Comparison of ENCODE assay signal across 9 cellular contexts in the genomic region with DNA sequence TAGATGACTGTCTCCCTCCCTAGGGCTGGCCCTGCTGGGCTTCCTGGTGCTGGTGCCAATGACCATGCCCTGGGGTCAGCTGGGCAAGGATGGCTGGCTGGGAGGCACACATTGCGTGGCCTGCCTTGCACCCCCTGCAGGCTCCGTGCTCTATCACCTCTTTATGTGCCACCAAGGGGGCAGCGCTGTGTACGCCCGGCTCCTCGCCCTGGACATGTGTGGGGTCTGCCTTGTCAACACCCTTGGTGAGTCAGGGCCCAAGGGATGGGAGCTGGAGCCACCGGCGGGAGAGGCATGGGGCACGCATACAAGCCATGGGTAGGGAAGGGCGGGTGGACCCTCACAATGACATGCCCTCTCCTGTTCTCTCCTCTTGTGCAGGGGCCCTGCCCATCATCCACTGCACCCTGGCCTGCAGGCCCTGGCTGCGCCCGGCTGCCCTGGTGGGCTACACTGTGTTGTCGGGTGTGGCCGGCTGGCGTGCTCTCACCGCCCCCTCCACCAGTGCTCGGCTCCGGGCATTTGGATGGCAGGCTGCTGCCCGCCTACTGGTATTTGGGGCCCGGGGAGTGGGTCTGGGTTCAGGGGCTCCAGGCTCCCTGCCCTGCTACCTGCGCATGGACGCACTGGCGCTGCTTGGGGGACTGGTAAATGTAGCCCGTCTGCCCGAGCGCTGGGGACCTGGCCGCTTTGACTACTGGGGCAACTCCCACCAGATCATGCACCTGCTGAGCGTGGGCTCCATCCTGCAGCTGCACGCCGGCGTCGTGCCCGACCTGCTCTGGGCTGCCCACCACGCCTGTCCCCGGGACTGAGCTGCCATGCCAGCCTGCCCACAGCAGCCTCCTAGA. TPM values are rescaled to one million over a fixed set of nuclear protein-coding genes. Genes with fewer than 3 reads are reported as not detected.
DNase-seq lines count a peak whose midpoint lies in the region; ATAC-seq and TF ChIP-seq lines count a peak whose summit lies in the region.
"Had no signal": no experiment of that assay in that cellular context is flagged by ENCODE, and none has a peak within 500 bp of the region (broad histone marks: within the 10 kb centered on the region; RNA-seq: fewer than 3 reads in every experiment).

No MANE protein-coding gene starts in this region.

- H3K4me3 Mint-ChIP-seq in activated T-cell treated with anti-CD3 and anti-CD28 coated beads, Interleukin-2, amount 50 U/mL, for 24 hours = peak overlapping the region; percentile 83

- intact Hi-C loops in PC-3 (cut with micrococcal nuclease) (no loop called here), dorsolateral prefrontal cortex (cut with DNase I) (no loop called here), gastrocnemius medialis (cut with DNase I; ENCODE audit: low total_unique reads) (no loop called here)

- peaks cover 18% of the 10 kb centered on the region for H3K27me3 Mint-ChIP-seq in activated T-cell treated with anti-CD3 and anti-CD28 coated beads, Interleukin-2, amount 50 U/mL, for 24 hours

- H2AFZ ChIP-seq in PC-3 (ENCODE audit: low read length) = no peak overlapping the region

- peaks cover 6% of the 10 kb centered on the region; the same call in 1 of the 2 replicates for H3K36me3 ChIP-seq in PC-3 (ENCODE audit: low read depth, low read length)
- no peaks in the 10 kb centered on the region for H3K36me3 ChIP-seq in skeletal muscle satellite cell (ENCODE audit: insufficient read depth, low read length)
- no peaks in the 10 kb centered on the region for H3K36me3 ChIP-seq in gastrocnemius medialis
- H3K36me3 ChIP-seq in brain microvascular endothelial cell (replicated peaks) = no peaks in the 10 kb centered on the region
- H3K36me3 ChIP-seq: ovary had no signal

- H3K4me1 ChIP-seq in PC-3 (ENCODE audit: insufficient read depth, low read length) (peaks cover 16% of the 10 kb centered on the region; the same call in 1 of the 2 replicates), skeletal muscle satellite cell (ENCODE audit: control insufficient read depth, insufficient read depth, low read length) (peaks cover 20% of the 10 kb centered on the region), gastrocnemius medialis (peaks cover 9 to 21% of the 10 kb centered on the region in 2 donors)

- H4K20me1 ChIP-seq in PC-3 (ENCODE audit: low read length) = peaks cover 12% of the 10 kb centered on the region

- CTCF ChIA-PET in PC-3 (lab: Charles Lee) = no interaction called here

- H3K4me1 Mint-ChIP-seq in activated T-cell treated with anti-CD3 and anti-CD28 coated beads, Interleukin-2, amount 50 U/mL, for 24 hours (ENCODE audit: low read depth) = peaks cover 20% of the 10 kb centered on the region

- ATAC-seq in PC-3 = no peak
- ATAC-seq in HG03135 (IDR thresholded peaks at IDR 0.05; ENCODE audit: unreplicated experiment) = no peak
- ATAC-seq in gastrocnemius medialis = no peak

- no peak for TF ChIP-seq POLR2A in gastrocnemius medialis (IDR thresholded peaks at IDR 0.05)

- H3K27ac Mint-ChIP-seq in activated T-cell treated with anti-CD3 and anti-CD28 coated beads, Interleukin-2, amount 50 U/mL, for 24 hours = peak overlapping the region; percentile 23

- H3K27me3 ChIP-seq in PC-3 (ENCODE audit: low read length) = no peaks in the 10 kb centered on the region
- peaks cover 0 to 19% (median 14%) of the 10 kb centered on the region in 45 donors for H3K27me3 ChIP-seq in dorsolateral prefrontal cortex
- peaks cover 9% of the 10 kb centered on the region for H3K27me3 ChIP-seq in skeletal muscle satellite cell (ENCODE audit: control insufficient read depth, insufficient read depth, low read length)
- peaks cover 20% of the 10 kb centered on the region in 3 donors for H3K27me3 ChIP-seq in gastrocnemius medialis
- H3K27me3 ChIP-seq in brain microvascular endothelial cell (replicated peaks) = peaks cover 15% of the 10 kb centered on the region

- peaks cover 10% of the 10 kb centered on the region; the same call in 1 of the 2 replicates for H3K79me2 ChIP-seq in PC-3 (ENCODE audit: low read length)

- in situ Hi-C loops in gastrocnemius medialis (cut with MboI; ENCODE audit: low sequenced_read_pairs in 4 of 4) = no loop called here
- in situ Hi-C loops in brain microvascular endothelial cell (cut with HindIII; ENCODE audit: low pct_ligation_motif_present, low sequenced_read_pairs) = no loop called here

- TF ChIP-seq CTCF in PC-3 (conservative IDR thresholded peaks at IDR 0.05; ENCODE audit: low read depth, low read length) = no peak
- no peak for TF ChIP-seq CTCF in dorsolateral prefrontal cortex (IDR thresholded peaks at IDR 0.05 in 54 of 56, conservative IDR thresholded peaks at IDR 0.05 in 2 of 56; ENCODE audit: low read depth in 1 of 56, partially characterized antibody in 56 of 56)
- TF ChIP-seq CTCF in gastrocnemius medialis (IDR thresholded peaks at IDR 0.05 in 4 of 5, conservative IDR thresholded peaks at IDR 0.05 in 1 of 5) = no peak
- no peak for TF ChIP-seq CTCF in brain microvascular endothelial cell (IDR thresholded peaks at IDR 0.05; ENCODE audit: low read depth, low read length, missing control alignments)

- H3K9me3 ChIP-seq in PC-3 (ENCODE audit: low read length) (no peaks in the 10 kb centered on the region), skeletal muscle satellite cell (replicated peaks; ENCODE audit: low read length) (no peaks in the 10 kb centered on the region), gastrocnemius medialis (no peaks in the 10 kb centered on the region)
- H3K9me3 ChIP-seq: ovary had no signal

- no peak overlapping the region for H3K27ac ChIP-seq in PC-3 (ENCODE audit: low read length)
- H3K27ac ChIP-seq in dorsolateral prefrontal cortex = peak overlapping the region in 53 of 59 donors; percentile 24 to 99 (median 96)
- no peak overlapping the region for H3K27ac ChIP-seq in gastrocnemius medialis
- no peak overlapping the region for H3K27ac ChIP-seq in brain microvascular endothelial cell
- H3K27ac ChIP-seq: ovary had no signal

- POLR2A ChIA-PET in PC-3 (lab: Charles Lee; ENCODE audit: unreplicated experiment) = no interaction called here

- no peak for DNase-seq in activated T-cell treated with anti-CD3 and anti-CD28 coated beads, Interleukin-2, amount 50 U/mL, for 24 hours
- DNase-seq in activated T-cell treated with anti-CD3 and anti-CD28 coated beads for 4 hours (no peak), PC-3 (no peak), dorsolateral prefrontal cortex (no peak), gastrocnemius medialis (no peak), brain microvascular endothelial cell (no peak)
- DNase-seq: ovary had no signal

- peak overlapping the region; percentile 94 for H3K4me2 ChIP-seq in PC-3 (ENCODE audit: low read length)
- H3K4me2 ChIP-seq in skeletal muscle satellite cell (ENCODE audit: low read length) = peak overlapping the region; percentile 97

- no peaks in the 10 kb centered on the region for H3K9me2 ChIP-seq in PC-3 (replicated peaks; ENCODE audit: low read length)

- no peaks in the 10 kb centered on the region for H3F3A ChIP-seq in PC-3 (ENCODE audit: low read length, unreplicated experiment)

- H3K4me3 ChIP-seq in PC-3 (ENCODE audit: low read length) (peak overlapping the region; percentile 85; the same call in 1 of the 2 replicates), dorsolateral prefrontal cortex (peak overlapping the region in 51 of 59 donors; percentile 73 to 99 (median 91)), skeletal muscle satellite cell (ENCODE audit: low read length) (no peak overlapping the region), gastrocnemius medialis (no peak overlapping the region), brain microvascular endothelial cell (ENCODE audit: low read depth, low read length) (no peak overlapping the region)
- H3K4me3 ChIP-seq: ovary had no signal

- BruUV-seq in PC-3 (replicated peaks; lab: Mats Ljungman, UMichigan) = no TSS peak

- H3K9ac ChIP-seq in PC-3 (ENCODE audit: low read length) (no peak overlapping the region), skeletal muscle satellite cell (ENCODE audit: low read depth, low read length) (no peak overlapping the region)

- peaks cover 56% of the 10 kb centered on the region for H3K36me3 Mint-ChIP-seq in activated T-cell treated with anti-CD3 and anti-CD28 coated beads, Interleukin-2, amount 50 U/mL, for 24 hours (ENCODE audit: low read depth)

- H3K9me3 Mint-ChIP-seq in activated T-cell treated with anti-CD3 and anti-CD28 coated beads, Interleukin-2, amount 50 U/mL, for 24 hours = no peaks in the 10 kb centered on the region

RNA-seq across cellular contexts. Expression of a gene that starts 2.2 kb away (rescaled TPM):
- total RNA-seq in PC-3 (2014; rRNA removed) (37.9 and 45.0 TPM in 2 replicates), dorsolateral prefrontal cortex (100 to 1,000 TPM in 6 of 120 experiments, 10 to 100 TPM in 114; 31.9 to 177 (median 57.8) TPM), gastrocnemius medialis (10 to 100 TPM in 2 of 4 donors, 1 to 10 TPM in 2; 4.2 to 14.6 (median 10.2) TPM)
- total RNA-seq in skeletal muscle satellite cell (2012; rRNA removed) = 5.8 and 10.7 TPM in 2 replicates

RNA-seq across cellular contexts. Expression of a gene that starts 7.3 kb away (rescaled TPM):
- total RNA-seq in PC-3 (2014; rRNA removed) (3.6 and 7.1 TPM in 2 replicates), dorsolateral prefrontal cortex (under 1 TPM in 24 of 120 experiments, not detected in 96; 0.22 to 0.68 (median 0.41) TPM), gastrocnemius medialis (not detected)
- total RNA-seq in skeletal muscle satellite cell (2012; rRNA removed) = 1.3 TPM in 1 of 2 replicates, not detected in the other

RNA-seq across cellular contexts. Expression of a gene that starts 8.9 kb away (rescaled TPM):
- total RNA-seq in PC-3 (2014; rRNA removed) (51.9 and 109 TPM in 2 replicates), dorsolateral prefrontal cortex (10 to 100 TPM in 30 of 120 experiments, 1 to 10 TPM in 90; 2.7 to 18.6 (median 8.3) TPM), gastrocnemius medialis (1 to 10 TPM in 2 of 4 donors, not detected in 2; 1.4 to 2.4 TPM)
- total RNA-seq in skeletal muscle satellite cell (2012; rRNA removed) = 17.0 and 19.9 TPM in 2 replicates

RNA-seq across cellular contexts. Expression of a gene that starts 41.4 kb away (rescaled TPM):
- total RNA-seq in PC-3 (2014; rRNA removed) (0.33 and 1.2 TPM in 2 replicates), dorsolateral prefrontal cortex (10 to 100 TPM in 1 of 120 experiments, 1 to 10 TPM in 118, under 1 TPM in 1; 0.98 to 11.7 (median 3.4) TPM), gastrocnemius medialis (under 1 TPM in 1 of 4 donors, not detected in 3; 0.40 TPM)
- total RNA-seq in skeletal muscle satellite cell (2012; rRNA removed) = not detected in 2 replicates

RNA-seq across cellular contexts. Expression of a gene that starts 46.6 kb away (rescaled TPM):
- not detected in 2 replicates for total RNA-seq in PC-3 (2014; rRNA removed)
- total RNA-seq in dorsolateral prefrontal cortex = 1 to 10 TPM in 3 of 120 experiments, under 1 TPM in 24, not detected in 93; 0.28 to 1.5 (median 0.47) TPM
- total RNA-seq in skeletal muscle satellite cell (2012; rRNA removed) = not detected in 2 replicates
- total RNA-seq in gastrocnemius medialis = under 1 TPM in 1 of 4 donors, not detected in 3; 0.55 TPM

Comparison
In these comparisons a context has a peak if more than half of its experiments do, and no peak if none do; other contexts are left out.
1. H3K27ac ChIP-seq: peak in dorsolateral prefrontal cortex (53 of 59); none in PC-3 (single experiment), gastrocnemius medialis (0 of 4) and brain microvascular endothelial cell (single experiment).
2. H3K4me3 ChIP-seq: peak in PC-3 (single experiment) and dorsolateral prefrontal cortex (51 of 59); none in skeletal muscle satellite cell (single experiment), gastrocnemius medialis (0 of 4) and brain microvascular endothelial cell (single experiment).